In genomic region chr1:103529746-103530145, GRCh38 we compare ENCODE assay signal across 16 cellular contexts. TPM values are rescaled to one million over a fixed set of nuclear protein-coding genes. Genes with fewer than 3 reads are reported as not detected.
DNase-seq lines count a peak whose midpoint lies in the region; ATAC-seq, FAIRE-seq and TF ChIP-seq lines count a peak whose summit lies in the region.
"Had no signal": no experiment of that assay in that cellular context is flagged by ENCODE, and none has a peak within 500 bp of the region (broad histone marks: within the 10 kb centered on the region; RNA-seq: fewer than 3 reads in every experiment).

No MANE protein-coding gene starts in this region.

- H3K4me3 Mint-ChIP-seq in CD8-positive, alpha-beta memory T cell = peak overlapping the region in 4 of 7 donors; percentile 1 to 17 (median 6)
- H3K4me3 Mint-ChIP-seq in T-helper 2 cell treated with Interferon-gamma antibody and Interleukin-4, amounts not matched to agents 5 μg/mL and 100 μg/mL, for 36 hours = no peak overlapping the region

- H3K27ac ChIP-seq in CD8-positive, alpha-beta memory T cell (ENCODE audit: low read depth, low read length) = no peak overlapping the region
- H3K27ac ChIP-seq in adrenal gland = peak overlapping the region in 3 of 5 donors; percentile 33 to 64 (median 56)
- H3K27ac ChIP-seq: BLaER1 treated with 17β-estradiol and CSF1 and Interleukin-3, amounts not matched to agents 10 nM and 100 nM; esophagus muscularis mucosa; thoracic aorta had no signal

- no peaks in the 10 kb centered on the region for H3K36me3 ChIP-seq in CD8-positive, alpha-beta memory T cell (ENCODE audit: insufficient read depth, low read length)
- H3K36me3 ChIP-seq in adrenal gland (replicated peaks in 1 of 2) = peaks cover 0 to 2% of the 10 kb centered on the region in 2 donors
- H3K36me3 ChIP-seq: thoracic aorta had no signal

- H3K9me3 ChIP-seq in CD8-positive, alpha-beta memory T cell (ENCODE audit: low read length) = no peaks in the 10 kb centered on the region
- no peaks in the 10 kb centered on the region for H3K9me3 ChIP-seq in adrenal gland (replicated peaks in 1 of 3)
- H3K9me3 ChIP-seq: esophagus muscularis mucosa, thoracic aorta had no signal

- no peak for TF ChIP-seq CTCF in adrenal gland (IDR thresholded peaks at IDR 0.05)

- H3K4me3 ChIP-seq in CD8-positive, alpha-beta memory T cell (ENCODE audit: low read length) = no peak overlapping the region
- H3K4me3 ChIP-seq in adrenal gland = no peak overlapping the region
- H3K4me3 ChIP-seq: BLaER1 treated with 17β-estradiol and CSF1 and Interleukin-3, amounts not matched to agents 10 nM and 100 nM; esophagus muscularis mucosa; thoracic aorta had no signal

- no peaks in the 10 kb centered on the region for H3K27me3 Mint-ChIP-seq in CD8-positive, alpha-beta memory T cell
- no peaks in the 10 kb centered on the region for H3K27me3 Mint-ChIP-seq in T-helper 2 cell treated with Interferon-gamma antibody and Interleukin-4, amounts not matched to agents 5 μg/mL and 100 μg/mL, for 36 hours (ENCODE audit: low read depth)
- H3K27me3 Mint-ChIP-seq: activated naive CD4-positive, alpha-beta T cell treated with anti-CD3 and anti-CD28 coated beads, Interleukin-2, amount 50 U/mL, for 24 hours; progenitor cell of endocrine pancreas had no signal

- H3K4me1 ChIP-seq in CD8-positive, alpha-beta memory T cell (ENCODE audit: insufficient read depth, low read length) = peaks cover 39% of the 10 kb centered on the region
- peaks cover 8 to 55% of the 10 kb centered on the region in 2 donors for H3K4me1 ChIP-seq in adrenal gland (replicated peaks in 1 of 2)

- no peak for FAIRE-seq in RCC 7860 (lab: Jason Lieb, UNC)
- FAIRE-seq: H1 had no signal

- POLR2A ChIA-PET in CD8-positive, alpha-beta memory T cell (lab: Charles Lee) = no interaction called here

- CTCF ChIA-PET in CD8-positive, alpha-beta memory T cell (lab: Charles Lee) = no interaction called here

- intact Hi-C loops in adrenal gland (cut with DNase I) = no loop called here

- no peak for DNase-seq in CD8-positive, alpha-beta memory T cell
- DNase-seq in T-helper 2 cell treated with Interferon-gamma antibody and Interleukin-4, amounts not matched to agents 5 μg/mL and 100 μg/mL, for 36 hours (ENCODE audit: low spot score) = peak; percentile 54
- DNase-seq in adrenal gland = peak; percentile 57 to 91 (median 84)
- peak; percentile 23 to 47 for DNase-seq in stimulated activated CD4-positive, alpha-beta T cell treated with anti-CD3 and anti-CD28 coated beads, Interleukin-12 subunit alpha, Interleukin-12 subunit beta, amount 100 ng/mL, for 24 hours (ENCODE audit: low read depth in 2 of 2)
- no peak for DNase-seq in RCC 7860 (ENCODE audit: low spot score)
- DNase-seq: NCI-H2029 treated with DMSO at 0.1 percent for 48 hours, SIG-M5 had no signal

- TF ChIP-seq POLR2A in adrenal gland (IDR thresholded peaks at IDR 0.05) = peak in 1 of 2 donors; percentile 76

- peaks cover 0 to 62% (median 18%) of the 10 kb centered on the region in 3 donors for H3K36me3 Mint-ChIP-seq in CD8-positive, alpha-beta memory T cell
- H3K36me3 Mint-ChIP-seq in T-helper 2 cell treated with Interferon-gamma antibody and Interleukin-4, amounts not matched to agents 5 μg/mL and 100 μg/mL, for 36 hours (ENCODE audit: low read depth) = peaks cover 42% of the 10 kb centered on the region

- WGBS in adrenal gland, 4 donors = 43 to 60% (median 57%) methylated on average over 8 of the region's 8 CpGs

- H3K27ac Mint-ChIP-seq in CD8-positive, alpha-beta memory T cell = peak overlapping the region in 2 of 8 donors; percentile 7 to 24
- H3K27ac Mint-ChIP-seq in T-helper 2 cell treated with Interferon-gamma antibody and Interleukin-4, amounts not matched to agents 5 μg/mL and 100 μg/mL, for 36 hours = no peak overlapping the region
- H3K27ac Mint-ChIP-seq: progenitor cell of endocrine pancreas had no signal

- H3K27me3 ChIP-seq in CD8-positive, alpha-beta memory T cell (ENCODE audit: insufficient read depth, low read length, poor library complexity, severe bottlenecking) = no peaks in the 10 kb centered on the region
- H3K27me3 ChIP-seq in adrenal gland = no peaks in the 10 kb centered on the region
- H3K27me3 ChIP-seq: BLaER1 treated with 17β-estradiol and CSF1 and Interleukin-3, amounts not matched to agents 10 nM and 100 nM; esophagus muscularis mucosa had no signal

- H3K4me1 Mint-ChIP-seq in CD8-positive, alpha-beta memory T cell = peaks cover 81 to 93% (median 90%) of the 10 kb centered on the region in 3 donors
- H3K4me1 Mint-ChIP-seq in T-helper 2 cell treated with Interferon-gamma antibody and Interleukin-4, amounts not matched to agents 5 μg/mL and 100 μg/mL, for 36 hours (ENCODE audit: low read depth) = peaks cover 43% of the 10 kb centered on the region

- no peak for ATAC-seq in HG03045 (IDR thresholded peaks at IDR 0.05; ENCODE audit: unreplicated experiment)
- no peak for ATAC-seq in HG02973 (IDR thresholded peaks at IDR 0.05; ENCODE audit: unreplicated experiment)
- no peak for ATAC-seq in GM18868 (IDR thresholded peaks at IDR 0.05; ENCODE audit: unreplicated experiment)

- peaks cover 0 to 1% (median 0%) of the 10 kb centered on the region in 5 donors for H3K9me3 Mint-ChIP-seq in CD8-positive, alpha-beta memory T cell
- no peaks in the 10 kb centered on the region for H3K9me3 Mint-ChIP-seq in T-helper 2 cell treated with Interferon-gamma antibody and Interleukin-4, amounts not matched to agents 5 μg/mL and 100 μg/mL, for 36 hours
- H3K9me3 Mint-ChIP-seq: activated naive CD4-positive, alpha-beta T cell treated with anti-CD3 and anti-CD28 coated beads, Interleukin-2, amount 50 U/mL, for 24 hours had no signal

RNA-seq across cellular contexts. Expression of gene RNPC3, which starts 4.2 kb away (rescaled TPM):
- 10 to 100 TPM; 14.9 to 17.6 TPM for total RNA-seq in CD8-positive, alpha-beta memory T cell
- 14.2 TPM for polyA plus RNA-seq in CD8-positive, alpha-beta memory T cell
- total RNA-seq in adrenal gland = 10 to 100 TPM in 7 of 8 donors, 1 to 10 TPM in 1; 7.4 to 41.3 (median 25.5) TPM
- 10 to 100 TPM in 2 of 3 donors, 1 to 10 TPM in 1; 5.8 to 24.1 (median 12.7) TPM for polyA plus RNA-seq in adrenal gland

RNA-seq across cellular contexts. Expression of gene AMY2B, which starts 41.6 kb away (rescaled TPM):
- total RNA-seq in CD8-positive, alpha-beta memory T cell = 1 to 10 TPM; 6.5 to 8.4 TPM
- polyA plus RNA-seq in CD8-positive, alpha-beta memory T cell = 1.1 TPM
- total RNA-seq in adrenal gland = 10 to 100 TPM in 6 of 8 donors, 1 to 10 TPM in 2; 6.1 to 26.4 (median 13.8) TPM
- 100 to 1,000 TPM in 1 of 3 donors, 10 to 100 TPM in 1, 1 to 10 TPM in 1; 7.9 to 118 (median 88.6) TPM for polyA plus RNA-seq in adrenal gland

Comparison
In these comparisons a context has a peak if more than half of its experiments do, and no peak if none do; other contexts are left out.
1. DNase-seq: peak in T-helper 2 cell treated with Interferon-gamma antibody and Interleukin-4, amounts not matched to agents 5 μg/mL and 100 μg/mL, for 36 hours (single experiment), adrenal gland (7 of 7) and stimulated activated CD4-positive, alpha-beta T cell treated with anti-CD3 and anti-CD28 coated beads, Interleukin-12 subunit alpha, Interleukin-12 subunit beta, amount 100 ng/mL, for 24 hours (2 of 2); none in CD8-positive, alpha-beta memory T cell (0 of 5) and RCC 7860 (single experiment).